In genomic region chr10:90969947-90970673, GRCh38 we compare ENCODE assay signal across 14 cellular contexts. TPM values are rescaled to one million over a fixed set of nuclear protein-coding genes. Genes with fewer than 3 reads are reported as not detected.
DNase-seq lines count a peak whose midpoint lies in the region; ATAC-seq and TF ChIP-seq lines count a peak whose summit lies in the region.
"Had no signal": no experiment of that assay in that cellular context is flagged by ENCODE, and none has a peak within 500 bp of the region (broad histone marks: within the 10 kb centered on the region; RNA-seq: fewer than 3 reads in every experiment).

No MANE protein-coding gene starts in this region.

- H3K27me3 Mint-ChIP-seq in chondrocyte (ENCODE audit: low read depth) = no peaks in the 10 kb centered on the region

- peak overlapping the region; percentile 74; the same call in 1 of the 2 replicates for H4K91ac ChIP-seq in IMR-90 (ENCODE audit: insufficient read depth, low read depth, low read length)

- DNase-seq in ACHN = peak; percentile 59
- DNase-seq in IMR-90 = peak; percentile 70
- DNase-seq in chondrocyte (ENCODE audit: low spot score) = no peak
- peak; percentile 85 for DNase-seq in iris pigment epithelial cell (ENCODE audit: low read depth)
- no peak for DNase-seq in stimulated activated CD4-positive, alpha-beta T cell treated with anti-CD3 and anti-CD28 coated beads, Interleukin-4, amount 100 ng/mL, for 24 hours
- DNase-seq in T-helper 9 cell = no peak
- DNase-seq: activated CD8-positive, alpha-beta T cell treated with anti-CD3 and anti-CD28 coated beads for 36 hours; amygdala; C1 segment of cervical spinal cord; mucosa of descending colon; stimulated activated CD8-positive, alpha-beta memory T cell treated with anti-CD3 and anti-CD28 coated beads, Interleukin-4, amount 100 ng/mL, for 48 hours had no signal

- no peaks in the 10 kb centered on the region for H3K79me1 ChIP-seq in IMR-90 (ENCODE audit: low read depth in 1 of 2, low read length in 2 of 2)

- H2AK5ac ChIP-seq in IMR-90 (ENCODE audit: low read depth, low read length) = peak overlapping the region; percentile 43; the same call in 1 of the 2 replicates

- peak overlapping the region; percentile 84 for H3K4ac ChIP-seq in IMR-90 (ENCODE audit: low read depth, low read length)

- peaks cover 6% of the 10 kb centered on the region for H3K9me3 Mint-ChIP-seq in chondrocyte (ENCODE audit: low read depth)
- H3K9me3 Mint-ChIP-seq: activated CD8-positive, alpha-beta T cell treated with anti-CD3 and anti-CD28 coated beads for 36 hours had no signal

- H3K9ac ChIP-seq in IMR-90 (ENCODE audit: low read depth, low read length) = no peak overlapping the region

- no peak for TF ChIP-seq RAD21 in IMR-90 (IDR thresholded peaks at IDR 0.05; ENCODE audit: low read length)

- peak overlapping the region; percentile 73; the same call in 1 of the 2 replicates for H3K18ac ChIP-seq in IMR-90 (ENCODE audit: low read depth, low read length)

- H2BK5ac ChIP-seq in IMR-90 (ENCODE audit: low read depth, low read length, poor library complexity, severe bottlenecking) = peak overlapping the region; percentile 78

- H3K36me3 ChIP-seq in IMR-90 (ENCODE audit: control insufficient read depth, insufficient read depth, low read length) = no peaks in the 10 kb centered on the region

- BruUV-seq in IMR-90 (replicated peaks; lab: Mats Ljungman, UMichigan) = no TSS peak

- H4K20me1 ChIP-seq in IMR-90 (ENCODE audit: insufficient read depth, low read length) = no peaks in the 10 kb centered on the region

- peak overlapping the region; percentile 93 for H2BK20ac ChIP-seq in IMR-90 (ENCODE audit: low read depth, low read length)

- ATAC-seq in IMR-90 (ENCODE audit: low read depth) = peak; percentile 83
- ATAC-seq in GM21381 (IDR thresholded peaks at IDR 0.05; ENCODE audit: unreplicated experiment) = no peak
- ATAC-seq in HG02884 (IDR thresholded peaks at IDR 0.05; ENCODE audit: unreplicated experiment) = no peak
- ATAC-seq: activated CD8-positive, alpha-beta T cell treated with anti-CD3 and anti-CD28 coated beads for 36 hours; mucosa of descending colon had no signal

- H3K4me3 Mint-ChIP-seq in chondrocyte (ENCODE audit: unreplicated experiment) = no peak overlapping the region
- H3K4me3 Mint-ChIP-seq: activated CD8-positive, alpha-beta T cell treated with anti-CD3 and anti-CD28 coated beads for 36 hours had no signal

- H3K4me1 Mint-ChIP-seq in chondrocyte (ENCODE audit: low read depth) = peaks cover 24% of the 10 kb centered on the region

- no peak overlapping the region for H3K23ac ChIP-seq in IMR-90 (ENCODE audit: low read depth, low read length)

- H3K9me1 ChIP-seq in IMR-90 (ENCODE audit: insufficient read depth, low read length) = peaks cover 2% of the 10 kb centered on the region; the same call in 1 of the 2 replicates

- peaks cover 9% of the 10 kb centered on the region for H3K4me1 ChIP-seq in IMR-90 (ENCODE audit: control insufficient read depth, insufficient read depth, low read length)

- no peaks in the 10 kb centered on the region for H3K36me3 Mint-ChIP-seq in chondrocyte (ENCODE audit: low read depth)

- no peaks in the 10 kb centered on the region for H3K9me3 ChIP-seq in IMR-90 (ENCODE audit: control insufficient read depth, insufficient read depth, low read length)
- H3K9me3 ChIP-seq: mucosa of descending colon had no signal

- H2AK9ac ChIP-seq in IMR-90 (replicated peaks; ENCODE audit: low read depth, low read length, poor library complexity) = no peak overlapping the region

- TF ChIP-seq CTCF in IMR-90 (conservative IDR thresholded peaks at IDR 0.05; ENCODE audit: low read depth, low read length) (no peak), chondrocyte (IDR thresholded peaks at IDR 0.05) (peak; percentile 47)

- in situ Hi-C loops in ACHN (cut with HindIII; ENCODE audit: low pct_ligation_motif_present, low pct_unique_long_range_greater_than_20kb, low sequenced_read_pairs) = no loop called here
- in situ Hi-C loops in IMR-90 (cut with MboI; ENCODE audit: low sequenced_read_pairs) = no loop called here

- intact Hi-C loops in IMR-90 (cut with micrococcal nuclease) = no loop called here

- no peak overlapping the region for H3K4me3 ChIP-seq in IMR-90 (ENCODE audit: insufficient read depth, low read depth, low read length)
- H3K4me3 ChIP-seq: mucosa of descending colon, skin epidermis had no signal

- H4K5ac ChIP-seq in IMR-90 (ENCODE audit: low read depth, low read length) = peak overlapping the region; percentile 38; the same call in 1 of the 2 replicates

- H2AFZ ChIP-seq in IMR-90 (replicated peaks; ENCODE audit: low read length, poor library complexity) = peak overlapping the region; percentile 59

- H2BK15ac ChIP-seq in IMR-90 (ENCODE audit: low read depth, low read length) = peak overlapping the region; percentile 72; the same call in 2 of the 3 replicates

- CTCF ChIA-PET in IMR-90 (lab: Yijun Ruan, JAX) = interaction anchor here (0.6 kb wide), 2 partner anchors 53 to 398 kb away, joined by 3 to 4 read pairs; no protein-coding TSS in a partner anchor

- H3K14ac ChIP-seq in IMR-90 (replicated peaks; ENCODE audit: low read depth, low read length) = peak overlapping the region; percentile 85

- no peaks in the 10 kb centered on the region for H3K27me3 ChIP-seq in IMR-90 (ENCODE audit: control insufficient read depth, insufficient read depth, low read length)

- no peak overlapping the region for H3K4me2 ChIP-seq in IMR-90 (ENCODE audit: low read depth, low read length)

- peak overlapping the region in 1 of 2 experiments; percentile 63; a peak in 2 of 4 replicates for H4K8ac ChIP-seq in IMR-90 (ENCODE audit: low read depth in 2 of 2, low read length in 2 of 2)

- H3K56ac ChIP-seq in IMR-90 (ENCODE audit: extremely low read depth, insufficient read depth, low read length) = no peak overlapping the region

- H3K27ac Mint-ChIP-seq in chondrocyte (ENCODE audit: unreplicated experiment) = peak overlapping the region; percentile 78
- H3K27ac Mint-ChIP-seq: activated CD8-positive, alpha-beta T cell treated with anti-CD3 and anti-CD28 coated beads for 36 hours had no signal

- 100% methylated on average over 2 of the region's 6 CpGs; no CpG with 5 or more reads in 1 of the 2 experiments for WGBS in IMR-90 (ENCODE audit: extremely low coverage in 2 of 2, insufficient read length in 1 of 2), 2 experiments

- peak overlapping the region; percentile 33; the same call in 1 of the 2 replicates for H3K27ac ChIP-seq in IMR-90 (ENCODE audit: insufficient read depth, low read length)
- H3K27ac ChIP-seq: skin epidermis had no signal

- TF ChIP-seq POLR2A in IMR-90 (IDR thresholded peaks at IDR 0.05; ENCODE audit: low read depth, low read length) = no peak

- dilution Hi-C loops in IMR-90 (cut with HindIII; ENCODE audit: low sequenced_read_pairs, unreplicated experiment) = no loop called here

- peak overlapping the region; percentile 85 for H2BK120ac ChIP-seq in IMR-90 (ENCODE audit: low read depth, low read length)

- POLR2A ChIA-PET in IMR-90 (lab: Charles Lee; ENCODE audit: unreplicated experiment) = interaction anchor here (0.6 to 0.7 kb wide), 2 partner anchors 39 to 40 kb away, joined by 3 read pairs; no protein-coding TSS in a partner anchor

TF ChIP-seq in IMR-90, 13 proteins besides CTCF, POLR2A, EP300 and RAD21:
- TF ChIP-seq CEBPB (IDR thresholded peaks at IDR 0.05; ENCODE audit: low read depth, low read length) (no peak), FOS (IDR thresholded peaks at IDR 0.05; ENCODE audit: low read depth, low read length) (no peak), NFE2L2 (IDR thresholded peaks at IDR 0.05; ENCODE audit: low read depth, low read length) (peak; percentile 85), RCOR1 (IDR thresholded peaks at IDR 0.05; ENCODE audit: insufficient replicate concordance, low read length) (no peak), CHD1 (IDR thresholded peaks at IDR 0.05; ENCODE audit: low read depth, low read length) (no peak), USF2 (IDR thresholded peaks at IDR 0.05; ENCODE audit: low read depth, low read length) (no peak), MAFK (IDR thresholded peaks at IDR 0.05; ENCODE audit: low read depth, low read length) (0 out of 2 replicates have a peak, but pooled peaks have one; percentile 23), MAZ (IDR thresholded peaks at IDR 0.05; ENCODE audit: borderline replicate concordance, low read depth, low read length) (no peak)

RNA-seq across cellular contexts. Expression of gene ANKRD1, which starts 49.2 kb away (rescaled TPM):
- total RNA-seq in IMR-90 (2012; rRNA removed) (10.8 and 19.4 TPM in 2 replicates), chondrocyte (74.6 to 283 TPM (median 261 TPM) in 3 replicates)
- polyA plus RNA-seq in IMR-90 (2012; rRNA removed) = 7.4 and 8.0 TPM in 2 replicates
- polyA plus RNA-seq in IMR-90 (2012; cell fraction: cytosol; rRNA removed) = 1.1 and 2.0 TPM in 2 replicates
- polyA plus RNA-seq in IMR-90 (2012; cell fraction: nucleus; rRNA removed; ENCODE audit: low replicate concordance) = 1.7 and 5.4 TPM in 2 replicates
- total RNA-seq: activated CD8-positive, alpha-beta T cell treated with anti-CD3 and anti-CD28 coated beads for 36 hours had no signal

Comparison
In these comparisons a context has a peak if more than half of its experiments do, and no peak if none do; other contexts are left out.
1. DNase-seq: peak in ACHN (single experiment), IMR-90 (single experiment) and iris pigment epithelial cell (single experiment); none in chondrocyte (single experiment), stimulated activated CD4-positive, alpha-beta T cell treated with anti-CD3 and anti-CD28 coated beads, Interleukin-4, amount 100 ng/mL, for 24 hours (single experiment) and T-helper 9 cell (single experiment).